Comparison of ENCODE assay signal across 8 cellular contexts in genomic region chr3:75818019-75818418, GRCh38. TPM values are rescaled to one million over a fixed set of nuclear protein-coding genes. Genes with fewer than 3 reads are reported as not detected.
DNase-seq lines count a peak whose midpoint lies in the region; ATAC-seq and TF ChIP-seq lines count a peak whose summit lies in the region.
"Not testable (repeated sequence)": the region's sequence is repeated elsewhere in the genome, so short reads cannot be mapped to it uniquely, and the experiment has no call there.

No MANE protein-coding gene starts in this region.

- H3F3A ChIP-seq in smooth muscle cell (ENCODE audit: low read depth): not testable (repeated sequence)

- TF ChIP-seq CTCF in BE2C (IDR thresholded peaks at IDR 0.05; ENCODE audit: low read depth, low read length): peak; percentile 23; the same call in 1 of the 2 replicates
- peak; percentile 66 for TF ChIP-seq CTCF in HFFc6 (IDR thresholded peaks at IDR 0.05)
- TF ChIP-seq CTCF in RWPE2 (IDR thresholded peaks at IDR 0.05; ENCODE audit: poor library complexity, severe bottlenecking): peak; percentile 28
- TF ChIP-seq CTCF in brain (conservative IDR thresholded peaks at IDR 0.05): peak; percentile 53 to 70
- TF ChIP-seq CTCF in smooth muscle cell (IDR thresholded peaks at IDR 0.05; ENCODE audit: borderline replicate concordance, insufficient read depth, poor library complexity, severe bottlenecking): peak; percentile 42

- peak overlapping the region; percentile 87 for H3K27ac Mint-ChIP-seq in HFFc6
- H3K27ac Mint-ChIP-seq in brain: not testable (repeated sequence)

- not testable (repeated sequence) for H4K20me1 ChIP-seq in smooth muscle cell (ENCODE audit: low read depth)

- not testable (repeated sequence) for H2AFZ ChIP-seq in smooth muscle cell (ENCODE audit: low read depth)

- H3K36me3 Mint-ChIP-seq in HFFc6 (ENCODE audit: low read depth); brain: not testable (repeated sequence)

- not testable (repeated sequence) for H3K4me2 ChIP-seq in smooth muscle cell

- H3K4me1 Mint-ChIP-seq in HFFc6 (ENCODE audit: low read depth): peaks cover 62% of the 10 kb centered on the region
- H3K4me1 Mint-ChIP-seq in brain: not testable (repeated sequence)

- not testable (repeated sequence) for H3K9me3 Mint-ChIP-seq in HFFc6, brain

- not testable (repeated sequence) for H3K27ac ChIP-seq in RWPE2 (ENCODE audit: poor library complexity, severe bottlenecking); smooth muscle cell (ENCODE audit: low read depth)

- not testable (repeated sequence) for H3K9me3 ChIP-seq in BE2C; RWPE2 (ENCODE audit: severe bottlenecking); smooth muscle cell (replicated peaks; ENCODE audit: low read depth)

- not testable (repeated sequence) for H3K4me3 Mint-ChIP-seq in HFFc6, brain

- H3K4me1 ChIP-seq in BE2C; RWPE2 (ENCODE audit: insufficient read depth, poor library complexity, severe bottlenecking); smooth muscle cell (ENCODE audit: low read depth): not testable (repeated sequence)

- not testable (repeated sequence) for H3K9ac ChIP-seq in smooth muscle cell (ENCODE audit: low read depth)

- not testable (repeated sequence) for H3K27me3 ChIP-seq in BE2C; RWPE2 (ENCODE audit: insufficient read depth, poor library complexity, severe bottlenecking); smooth muscle cell (ENCODE audit: low read depth)

- H3K36me3 ChIP-seq in BE2C; RWPE2 (ENCODE audit: low read depth); smooth muscle cell (ENCODE audit: low read depth): not testable (repeated sequence)

- not testable (repeated sequence) for H3K79me2 ChIP-seq in smooth muscle cell (ENCODE audit: low read depth)

- ATAC-seq in RWPE2 (ENCODE audit: low read depth): not testable (repeated sequence)

- DNase-seq in BE2C; HFFc6; RWPE2 (ENCODE audit: low spot score); smooth muscle cell (lab: John Stamatoyannopoulos, UW; ENCODE audit: unreplicated experiment): not testable (repeated sequence)
- DNase-seq in NCI-H187 treated with DMSO at 0.1 percent for 48 hours (lab: John Stamatoyannopoulos, UW) (peak; percentile 0), fibroblast of peridontal ligament (ENCODE audit: extremely low read depth) (peak; percentile 2), myocyte (ENCODE audit: low read depth) (peak; percentile 7)

- H3K27me3 Mint-ChIP-seq in HFFc6 (ENCODE audit: insufficient read depth); brain: not testable (repeated sequence)

- WGBS in smooth muscle cell (ENCODE audit: low lambda C conversion rate): 69% methylated on average over 1 of the region's 1 CpG

- not testable (repeated sequence) for H3K4me3 ChIP-seq in BE2C (ENCODE audit: low read depth, low read length); RWPE2 (ENCODE audit: severe bottlenecking); smooth muscle cell

RNA-seq across cellular contexts. Expression of gene ZNF717, which starts 32.7 kb away (rescaled TPM):
- polyA plus RNA-seq in BE2C (2012; ENCODE audit: insufficient read depth, insufficient read length, low read depth): 3.1 TPM
- total RNA-seq in HFFc6 (2021; fragmentation: NEBNext Ultra II Directional; extraction: Animal tissue kit (Norgen Biotek cat#: 25700)): 1 to 10 TPM; 3.8 to 8.5 (median 8.3) TPM
- polyA plus RNA-seq in brain (ENCODE audit: insufficient read depth, low read depth, low replicate concordance) (2.7 TPM), smooth muscle cell (0.09 and 1.4 TPM in 2 replicates)
- total RNA-seq in myocyte (7.0 and 9.9 TPM in 2 replicates), smooth muscle cell (1.3 and 1.4 TPM in 2 replicates)
- polyA plus RNA-seq in myocyte (2012): 4.9 TPM
